ENCODE assay signal across 1 cellular context in genomic region chr12:53993397-53994267, GRCh38.
TF ChIP-seq lines count a peak whose summit lies in the region.

No MANE protein-coding gene starts in this region.

TF ChIP-seq in K562, 482 proteins besides CTCF, POLR2A, EP300 and RAD21:
- TF ChIP-seq ATF4 (CRISPR knock-in tag; IDR thresholded peaks at IDR 0.05), result no peak
- TF ChIP-seq SIRT6 (IDR thresholded peaks at IDR 0.05; ENCODE audit: low read depth, low read length), result no peak
- peak; percentile 20 for TF ChIP-seq U2AF1 (optimal IDR thresholded peaks at IDR 0.05; ENCODE audit: low read depth, low read length)
- no peak for TF ChIP-seq FOXJ3 (CRISPR knock-in tag; IDR thresholded peaks at IDR 0.05)
- TF ChIP-seq HNRNPLL (IDR thresholded peaks at IDR 0.05; ENCODE audit: low read depth, low read length, poor library complexity, severe bottlenecking), result peak; percentile 26
